Comparison of ENCODE assay signal across 26 cellular contexts in genomic region chr12:105396983-105397382, GRCh38.
"Had no signal": no experiment of that assay in that cellular context is flagged by ENCODE, and none has a peak within 500 bp of the region (broad histone marks: within the 10 kb centered on the region; RNA-seq: fewer than 3 reads in every experiment).

No MANE protein-coding gene starts in this region.

- DNase-seq: activated effector memory CD4-positive, alpha-beta T cell treated with anti-CD3 and anti-CD28 coated beads, Interleukin-2, amount 50 U/mL, for 16 hours; activated effector memory CD4-positive, alpha-beta T cell treated with Interleukin-2 at 50 U/mL for 16 hours; activated gamma-delta T cell; activated gamma-delta T cell treated with Interleukin-2 at 50 U/mL for 16 hours; activated naive CD4-positive, alpha-beta T cell; activated naive CD4-positive, alpha-beta T cell treated with anti-CD3 and anti-CD28 coated beads for 36 hours; activated naive CD4-positive, alpha-beta T cell treated with anti-CD3 and anti-CD28 coated beads, Interleukin-2, amount 10 ng/mL, durations not matched to agents 7 days and 5 days; activated naive CD4-positive, alpha-beta T cell treated with anti-CD3 and anti-CD28 coated beads, Interleukin-2, amount 50 U/mL, for 16 hours; activated naive CD4-positive, alpha-beta T cell treated with Interleukin-2 at 50 U/mL for 16 hours; activated naive CD8-positive, alpha-beta T cell treated with anti-CD3 and anti-CD28 coated beads for 36 hours; activated naive CD8-positive, alpha-beta T cell treated with anti-CD3 and anti-CD28 coated beads, Interleukin-2, amount 10 ng/mL, durations not matched to agents 7 days and 5 days; activated naive CD8-positive, alpha-beta T cell treated with anti-CD3 and anti-CD28 coated beads, Interleukin-2, amount 50 U/mL, for 24 hours; activated T-cell treated with anti-CD3 and anti-CD28 coated beads, Interleukin-2, amount 50 U/mL, for 1 hour; activated T-cell treated with anti-CD3 and anti-CD28 coated beads, Interleukin-2, amount 50 U/mL, for 24 hours; activated T-cell treated with anti-CD3 and anti-CD28 coated beads, Interleukin-2, amount 50 U/mL, for 4 hours; activated T-cell treated with anti-CD3 and anti-CD28 coated beads, Interleukin-2, amount 50 U/mL, for 48 hours; activated T-cell treated with anti-CD3 and anti-CD28 coated beads, Interleukin-2, amount 50 U/mL, for 72 hours; adrenal gland; amniotic stem cell; amygdala; anterior cingulate cortex; aorta; brain microvascular endothelial cell; caudate nucleus; central memory CD4-positive, alpha-beta T cell; cerebellar nuclear complex had no signal
